8 cellular contexts compared by ENCODE assay signal in genomic region chr11:62340269-62340901, GRCh38. TPM values are rescaled to one million over a fixed set of nuclear protein-coding genes. Genes with fewer than 3 reads are reported as not detected.
DNase-seq lines count a peak whose midpoint lies in the region; ATAC-seq and TF ChIP-seq lines count a peak whose summit lies in the region.

No MANE protein-coding gene starts in this region.

- H3K27ac ChIP-seq in left lung: peak overlapping the region in 1 of 2 donors; percentile 16

- H3K9me3 ChIP-seq in left lung: no peaks in the 10 kb centered on the region

- H3K4me3 ChIP-seq in WI38 (ENCODE audit: low read depth, low read length) (no peak overlapping the region), left lung (peak overlapping the region in 1 of 2 donors; percentile 17)

- ATAC-seq in left lung (peak; percentile 52), HG02759 (IDR thresholded peaks at IDR 0.05; ENCODE audit: unreplicated experiment) (no peak), GM19328 (IDR thresholded peaks at IDR 0.05; ENCODE audit: unreplicated experiment) (no peak)

- peaks cover 0 to 9% of the 10 kb centered on the region in 2 donors for H3K36me3 ChIP-seq in left lung

- peaks cover 0 to under 1% of the 10 kb centered on the region in 2 donors for H3K27me3 ChIP-seq in left lung

- TF ChIP-seq CTCF in WI38 (IDR thresholded peaks at IDR 0.05; ENCODE audit: low read depth, low read length) (peak; percentile 62), left lung (IDR thresholded peaks at IDR 0.05) (peak; percentile 47 to 50)

- intact Hi-C loops in left lung (cut with DNase I): no loop called here

- peaks cover 9 to 83% of the 10 kb centered on the region in 2 donors for H3K4me1 ChIP-seq in left lung

- DNase-seq in GM03348 (ENCODE audit: low spot score) (peak; percentile 60), NAMALWA (ENCODE audit: low spot score) (peak; percentile 80), cerebellar cortex (ENCODE audit: low spot score) (peak; percentile 89), left lung (peak in 1 of 2 donors; percentile 47)
- DNase-seq in stimulated activated CD8-positive, alpha-beta memory T cell treated with anti-CD3 and anti-CD28 coated beads, Interleukin-12 subunit alpha, Interleukin-12 subunit beta, amount 100 ng/mL, for 1 hour (ENCODE audit: low read depth): peak; percentile 41

RNA-seq across cellular contexts. Expression of gene ASRGL1, which starts 3.1 kb away (rescaled TPM):
- total RNA-seq in left lung: 10 to 100 TPM; 12.8 to 26.6 TPM

RNA-seq across cellular contexts. Expression of gene SCGB1D4, which starts 41.5 kb away (rescaled TPM):
- total RNA-seq in left lung: not detected
